10 cellular contexts compared by ENCODE assay signal in genomic region chr18:50836521-50836957, GRCh38. TPM values are rescaled to one million over a fixed set of nuclear protein-coding genes. Genes with fewer than 3 reads are reported as not detected.
DNase-seq lines count a peak whose midpoint lies in the region; ATAC-seq and TF ChIP-seq lines count a peak whose summit lies in the region.
"Had no signal": no experiment of that assay in that cellular context is flagged by ENCODE, and none has a peak within 500 bp of the region (broad histone marks: within the 10 kb centered on the region; RNA-seq: fewer than 3 reads in every experiment).

No MANE protein-coding gene starts in this region.

- TF ChIP-seq CTCF in AG09319 (IDR thresholded peaks at IDR 0.05; ENCODE audit: low read depth, low read length) (no peak), fibroblast of villous mesenchyme (IDR thresholded peaks at IDR 0.05; ENCODE audit: insufficient read depth, low read depth, low read length) (no peak)

- no peaks in the 10 kb centered on the region for H3K9me3 ChIP-seq in aorta (ENCODE audit: control insufficient read depth, low read length)

- intact Hi-C loops in aorta (cut with DNase I): loop anchor here in 1 of 2 donors (10.0 kb wide), 1 partner anchor 62 kb away; no protein-coding TSS in a partner anchor

- H3K4me1 ChIP-seq in aorta (ENCODE audit: control insufficient read depth in 1 of 2, insufficient read depth in 2 of 2, low read length in 2 of 2): no peaks in the 10 kb centered on the region

- H3K27ac ChIP-seq in aorta (ENCODE audit: low read depth in 1 of 2, low read length in 2 of 2): no peak overlapping the region

- DNase-seq in AG09319 (ENCODE audit: extremely low read depth, low read depth): peak; percentile 49
- DNase-seq in NOMO-1 treated with dmso at 0.1 percent for 144 hours (lab: John Stamatoyannopoulos, UW; ENCODE audit: unreplicated experiment): peak; percentile 46
- DNase-seq in fibroblast of villous mesenchyme (ENCODE audit: low read depth): peak; percentile 61
- no peak for DNase-seq in aorta
- DNase-seq in activated CD4-positive, alpha-beta T cell treated with anti-CD3 and anti-CD28 coated beads, Interleukin-2, amount 50 U/mL, for 48 hours: no peak
- DNase-seq: activated CD4-positive, CD25-positive, alpha-beta regulatory T cell treated with anti-CD3 and anti-CD28 coated beads, Interleukin-2, amount 50 U/mL, for 72 hours; endodermal cell had no signal

- no peak overlapping the region for H3K4me3 ChIP-seq in fibroblast of villous mesenchyme (ENCODE audit: low read depth, low read length)
- no peak overlapping the region for H3K4me3 ChIP-seq in aorta (ENCODE audit: low read length in 2 of 2)

- no peaks in the 10 kb centered on the region for H3K36me3 ChIP-seq in aorta (ENCODE audit: control insufficient read depth in 1 of 2, insufficient read depth in 2 of 2, low read length in 1 of 2)

- ATAC-seq in HG02981 (IDR thresholded peaks at IDR 0.05; ENCODE audit: unreplicated experiment) (peak; percentile 60), GM19463 (IDR thresholded peaks at IDR 0.05; ENCODE audit: unreplicated experiment) (no peak), aorta (ENCODE audit: low FRiP score) (no peak), GM19455 (IDR thresholded peaks at IDR 0.05; ENCODE audit: unreplicated experiment) (no peak)

- 47 to 50% methylated on average over 2 of the region's 2 CpGs for WGBS in aorta, 2 donors

- no peaks in the 10 kb centered on the region for H3K27me3 ChIP-seq in aorta (ENCODE audit: control insufficient read depth in 1 of 2, insufficient read depth in 2 of 2, low read length in 1 of 2)

RNA-seq across cellular contexts. Expression of gene MRO, which starts 16.7 kb away (rescaled TPM):
- total RNA-seq in fibroblast of villous mesenchyme (under 0.01 TPM in 1 of 2 replicates, not detected in the other), aorta (1 to 10 TPM; 1.7 to 3.2 TPM)
- 1 to 10 TPM in 1 of 2 donors, under 1 TPM in 1; 0.13 to 2.3 TPM for polyA plus RNA-seq in aorta

RNA-seq across cellular contexts. Expression of gene ME2, which starts 42.4 kb away (rescaled TPM):
- total RNA-seq in fibroblast of villous mesenchyme (27.1 and 38.9 TPM in 2 replicates), aorta (10 to 100 TPM; 35.2 TPM)
- polyA plus RNA-seq in aorta: 10 to 100 TPM; 13.5 to 41.3 TPM

Comparison
In these comparisons a context has a peak if more than half of its experiments do, and no peak if none do; other contexts are left out.
1. DNase-seq: peak in AG09319 (single experiment), NOMO-1 treated with dmso at 0.1 percent for 144 hours (single experiment) and fibroblast of villous mesenchyme (single experiment); none in aorta (0 of 2) and activated CD4-positive, alpha-beta T cell treated with anti-CD3 and anti-CD28 coated beads, Interleukin-2, amount 50 U/mL, for 48 hours (0 of 2).